ENCODE assay signal across 26 cellular contexts in the genomic region with DNA sequence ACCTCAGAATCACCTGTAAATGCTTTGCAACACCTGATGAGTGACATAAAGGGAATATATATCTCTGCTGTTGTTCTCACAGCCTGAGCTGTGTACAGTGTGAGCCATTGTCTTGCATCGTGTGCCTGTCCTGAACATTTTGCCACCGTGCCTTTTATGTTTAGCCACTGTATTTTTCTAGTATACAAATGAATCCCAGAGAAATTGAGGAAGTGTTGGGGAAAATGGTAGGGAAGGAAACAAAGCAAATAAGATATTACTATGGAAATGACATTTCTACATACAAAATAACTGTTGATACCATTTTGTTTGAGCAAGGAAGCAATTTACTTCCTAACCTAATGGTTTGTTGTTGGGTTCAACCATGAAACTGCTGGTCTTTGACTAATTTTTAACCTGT. TPM values are rescaled to one million over a fixed set of nuclear protein-coding genes. Genes with fewer than 3 reads are reported as not detected.
DNase-seq lines count a peak whose midpoint lies in the region; ATAC-seq and TF ChIP-seq lines count a peak whose summit lies in the region.
"Had no signal": no experiment of that assay in that cellular context is flagged by ENCODE, and none has a peak within 500 bp of the region (broad histone marks: within the 10 kb centered on the region; RNA-seq: fewer than 3 reads in every experiment).

No MANE protein-coding gene starts in this region.

- H3K4me3 ChIP-seq in NB4 (ENCODE audit: low read depth, low read length), result peak overlapping the region; percentile 23
- H3K4me3 ChIP-seq in subcutaneous abdominal adipose tissue (ENCODE audit: low read depth in 1 of 5, low read length in 5 of 5), result no peak overlapping the region
- H3K4me3 ChIP-seq in H7 (ENCODE audit: insufficient read depth, low read depth, low read length), result no peak overlapping the region
- H3K4me3 ChIP-seq: ascending aorta, gastrocnemius medialis, lung, spleen, vagina had no signal

- ATAC-seq in HG02870 (IDR thresholded peaks at IDR 0.05; ENCODE audit: unreplicated experiment), result no peak
- ATAC-seq: esophagus mucosa, gastrocnemius medialis, SK-N-SH treated with all-trans-retinoic acid at 6 μM for 48 hours had no signal

- peak overlapping the region; percentile 45 for H3K27ac ChIP-seq in subcutaneous abdominal adipose tissue (ENCODE audit: low read depth, low read length)
- H3K27ac ChIP-seq: ascending aorta, vagina had no signal

- H3K36me3 Mint-ChIP-seq in activated naive CD4-positive, alpha-beta T cell treated with anti-CD3 and anti-CD28 coated beads, Interleukin-2, amount 50 U/mL, for 24 hours, result peaks cover 22% of the 10 kb centered on the region
- H3K36me3 Mint-ChIP-seq in chondrocyte (ENCODE audit: low read depth), result peaks cover under 1% of the 10 kb centered on the region

- H3K4me1 ChIP-seq in subcutaneous abdominal adipose tissue (ENCODE audit: control insufficient read depth in 5 of 5, insufficient read depth in 5 of 5, low read length in 5 of 5), result peaks cover 0 to 62% (median 58%) of the 10 kb centered on the region in 5 donors

- no peaks in the 10 kb centered on the region for H3K27me3 Mint-ChIP-seq in activated naive CD4-positive, alpha-beta T cell treated with anti-CD3 and anti-CD28 coated beads, Interleukin-2, amount 50 U/mL, for 24 hours
- no peaks in the 10 kb centered on the region for H3K27me3 Mint-ChIP-seq in chondrocyte (ENCODE audit: low read depth)

- H3K27me3 ChIP-seq in subcutaneous abdominal adipose tissue (ENCODE audit: control insufficient read depth in 5 of 5, insufficient read depth in 4 of 5, low read length in 5 of 5), result no peaks in the 10 kb centered on the region
- H3K27me3 ChIP-seq in H7 (ENCODE audit: control insufficient read depth, insufficient read depth, low read length), result no peaks in the 10 kb centered on the region
- H3K27me3 ChIP-seq: ascending aorta, gastrocnemius medialis, spleen, vagina had no signal

- no peak for TF ChIP-seq POLR2A in NB4 (IDR thresholded peaks at IDR 0.05; ENCODE audit: extremely low read depth, insufficient read length)

- DNase-seq in activated naive CD4-positive, alpha-beta T cell (lab: John Stamatoyannopoulos, UW), result no peak
- DNase-seq in NB4 (ENCODE audit: low read depth), result no peak
- DNase-seq in chondrocyte (ENCODE audit: low spot score), result no peak
- DNase-seq in NK-92 treated with Interleukin-12 subunit alpha and Interleukin-12 subunit beta, amount 100 ng/mL, for 24 hours (lab: John Stamatoyannopoulos, UW), result no peak
- DNase-seq in H7, result no peak
- DNase-seq: activated CD4-positive, CD25-positive, alpha-beta regulatory T cell; activated effector memory CD4-positive, alpha-beta T cell treated with Interleukin-2 at 50 U/mL for 16 hours; DMS53; gastrocnemius medialis; GOT3; Karpas-422; NCI-H1105; NCI-H2107; NCI-H510A treated with DMSO at 0.1 percent for 48 hours; nucleus accumbens; spleen; stimulated activated CD4-positive, alpha-beta T cell treated with anti-CD3 and anti-CD28 coated beads, Interleukin-4, amount 100 ng/mL, for 24 hours; T-helper 9 cell had no signal

- peak overlapping the region; percentile 1 for H3K4me3 Mint-ChIP-seq in activated naive CD4-positive, alpha-beta T cell treated with anti-CD3 and anti-CD28 coated beads, Interleukin-2, amount 50 U/mL, for 24 hours
- no peak overlapping the region for H3K4me3 Mint-ChIP-seq in chondrocyte (ENCODE audit: unreplicated experiment)

- TF ChIP-seq CTCF in NB4 (IDR thresholded peaks at IDR 0.05; ENCODE audit: low read depth, low read length), result no peak
- no peak for TF ChIP-seq CTCF in chondrocyte (IDR thresholded peaks at IDR 0.05)

- no peaks in the 10 kb centered on the region for H3K9me3 ChIP-seq in subcutaneous abdominal adipose tissue (ENCODE audit: control insufficient read depth in 5 of 5, low read length in 5 of 5)
- H3K9me3 ChIP-seq: ascending aorta, gastrocnemius medialis, spleen, vagina had no signal

- H3K36me3 ChIP-seq in subcutaneous abdominal adipose tissue (ENCODE audit: control insufficient read depth in 5 of 5, insufficient read depth in 5 of 5, low read length in 5 of 5) (no peaks in the 10 kb centered on the region), H7 (replicated peaks; ENCODE audit: control insufficient read depth, insufficient read depth, low read length) (no peaks in the 10 kb centered on the region; the same call in 1 of the 2 replicates)
- H3K36me3 ChIP-seq: ascending aorta, gastrocnemius medialis, vagina had no signal

- H3K9ac ChIP-seq in subcutaneous abdominal adipose tissue (ENCODE audit: low read length in 5 of 5), result no peak overlapping the region

- no peak overlapping the region for H3K27ac Mint-ChIP-seq in activated naive CD4-positive, alpha-beta T cell treated with anti-CD3 and anti-CD28 coated beads, Interleukin-2, amount 50 U/mL, for 24 hours
- peak overlapping the region; percentile 71 for H3K27ac Mint-ChIP-seq in chondrocyte (ENCODE audit: unreplicated experiment)

- H3K9me3 Mint-ChIP-seq in activated naive CD4-positive, alpha-beta T cell treated with anti-CD3 and anti-CD28 coated beads, Interleukin-2, amount 50 U/mL, for 24 hours, result no peaks in the 10 kb centered on the region
- H3K9me3 Mint-ChIP-seq in chondrocyte (ENCODE audit: low read depth), result no peaks in the 10 kb centered on the region

- peaks cover 69% of the 10 kb centered on the region for H3K4me1 Mint-ChIP-seq in activated naive CD4-positive, alpha-beta T cell treated with anti-CD3 and anti-CD28 coated beads, Interleukin-2, amount 50 U/mL, for 24 hours
- peaks cover 53% of the 10 kb centered on the region for H3K4me1 Mint-ChIP-seq in chondrocyte (ENCODE audit: low read depth)

RNA-seq across cellular contexts. Expression of gene PSMA6, which starts 5.5 kb away (rescaled TPM):
- 129 to 167 TPM (median 137 TPM) in 3 replicates for total RNA-seq in chondrocyte
- 206 and 232 TPM in 2 replicates for total RNA-seq in H7 (2014; rRNA removed; shearing (Covaris generic))
